1 cellular context compared by ENCODE assay signal in genomic region chr3:52514576-52514975, GRCh38.
TF ChIP-seq lines count a peak whose summit lies in the region.

No MANE protein-coding gene starts in this region.

TF ChIP-seq in HepG2, 621 proteins besides CTCF, POLR2A, EP300 and RAD21:
- peak; percentile 46; the same call in 1 of the 2 replicates for TF ChIP-seq MNT (IDR thresholded peaks at IDR 0.05)
- TF ChIP-seq, protein P1, sequence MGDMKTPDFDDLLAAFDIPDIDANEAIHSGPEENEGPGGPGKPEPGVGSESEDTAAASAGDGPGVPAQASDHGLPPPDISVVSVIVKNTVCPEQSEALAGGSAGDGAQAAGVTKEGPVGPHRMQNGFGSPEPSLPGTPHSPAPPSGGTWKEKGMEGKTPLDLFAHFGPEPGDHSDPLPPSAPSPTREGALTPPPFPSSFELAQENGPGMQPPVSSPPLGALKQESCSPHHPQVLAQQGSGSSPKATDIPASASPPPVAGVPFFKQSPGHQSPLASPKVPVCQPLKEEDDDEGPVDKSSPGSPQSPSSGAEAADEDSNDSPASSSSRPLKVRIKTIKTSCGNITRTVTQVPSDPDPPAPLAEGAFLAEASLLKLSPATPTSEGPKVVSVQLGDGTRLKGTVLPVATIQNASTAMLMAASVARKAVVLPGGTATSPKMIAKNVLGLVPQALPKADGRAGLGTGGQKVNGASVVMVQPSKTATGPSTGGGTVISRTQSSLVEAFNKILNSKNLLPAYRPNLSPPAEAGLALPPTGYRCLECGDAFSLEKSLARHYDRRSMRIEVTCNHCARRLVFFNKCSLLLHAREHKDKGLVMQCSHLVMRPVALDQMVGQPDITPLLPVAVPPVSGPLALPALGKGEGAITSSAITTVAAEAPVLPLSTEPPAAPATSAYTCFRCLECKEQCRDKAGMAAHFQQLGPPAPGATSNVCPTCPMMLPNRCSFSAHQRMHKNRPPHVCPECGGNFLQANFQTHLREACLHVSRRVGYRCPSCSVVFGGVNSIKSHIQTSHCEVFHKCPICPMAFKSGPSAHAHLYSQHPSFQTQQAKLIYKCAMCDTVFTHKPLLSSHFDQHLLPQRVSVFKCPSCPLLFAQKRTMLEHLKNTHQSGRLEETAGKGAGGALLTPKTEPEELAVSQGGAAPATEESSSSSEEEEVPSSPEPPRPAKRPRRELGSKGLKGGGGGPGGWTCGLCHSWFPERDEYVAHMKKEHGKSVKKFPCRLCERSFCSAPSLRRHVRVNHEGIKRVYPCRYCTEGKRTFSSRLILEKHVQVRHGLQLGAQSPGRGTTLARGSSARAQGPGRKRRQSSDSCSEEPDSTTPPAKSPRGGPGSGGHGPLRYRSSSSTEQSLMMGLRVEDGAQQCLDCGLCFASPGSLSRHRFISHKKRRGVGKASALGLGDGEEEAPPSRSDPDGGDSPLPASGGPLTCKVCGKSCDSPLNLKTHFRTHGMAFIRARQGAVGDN (CRISPR knock-in tag; IDR thresholded peaks at IDR 0.05), result peak; percentile 27; the same call in 1 of the 2 replicates
- TF ChIP-seq ARID2 (CRISPR knock-in tag; IDR thresholded peaks at IDR 0.05; ENCODE audit: borderline replicate concordance), result no peak
